In the genomic region with DNA sequence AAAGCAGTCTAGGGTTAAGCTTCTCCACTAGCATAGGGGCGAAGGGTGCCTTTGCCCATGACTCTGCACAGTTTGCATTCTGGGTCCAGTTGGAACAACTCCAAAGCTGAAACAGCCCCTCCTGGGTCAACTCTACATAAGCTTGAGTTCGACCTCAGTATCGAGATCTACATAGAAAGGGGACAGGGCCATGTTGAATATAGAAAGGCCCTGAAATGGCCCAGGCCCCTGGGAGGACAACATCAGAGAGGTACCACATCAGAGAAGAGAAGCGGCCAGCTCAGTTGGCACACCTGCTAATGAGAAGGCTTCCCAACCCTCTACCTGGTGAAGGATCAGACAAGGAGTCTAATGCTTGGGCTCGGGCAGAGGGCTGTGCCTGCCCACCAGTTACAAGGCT, we compare ENCODE assay signal across 12 cellular contexts. TPM values are rescaled to one million over a fixed set of nuclear protein-coding genes. Genes with fewer than 3 reads are reported as not detected.
DNase-seq lines count a peak whose midpoint lies in the region; ATAC-seq lines count a peak whose summit lies in the region.
"Had no signal": no experiment of that assay in that cellular context is flagged by ENCODE, and none has a peak within 500 bp of the region (broad histone marks: within the 10 kb centered on the region; RNA-seq: fewer than 3 reads in every experiment).

No MANE protein-coding gene starts in this region.

- peak overlapping the region; percentile 100 for H3K27ac Mint-ChIP-seq in stimulated activated naive CD8-positive, alpha-beta T cell treated with anti-CD3 and anti-CD28 coated beads, Interleukin-15, Interleukin-2, amounts not matched to agents 100 ng/mL and 50 ng/mL, for 24 hours
- peak overlapping the region; percentile 100 for H3K27ac Mint-ChIP-seq in activated naive CD8-positive, alpha-beta T cell treated with anti-CD3 and anti-CD28 coated beads for 36 hours
- H3K27ac Mint-ChIP-seq in naive B cell: peak overlapping the region in 4 of 6 donors; percentile 15 to 76 (median 56)

- H3K36me3 Mint-ChIP-seq in stimulated activated naive CD8-positive, alpha-beta T cell treated with anti-CD3 and anti-CD28 coated beads, Interleukin-15, Interleukin-2, amounts not matched to agents 100 ng/mL and 50 ng/mL, for 24 hours (ENCODE audit: low read depth): peaks cover 65% of the 10 kb centered on the region
- H3K36me3 Mint-ChIP-seq in activated naive CD8-positive, alpha-beta T cell treated with anti-CD3 and anti-CD28 coated beads for 36 hours: peaks cover 68% of the 10 kb centered on the region
- peaks cover 34% of the 10 kb centered on the region in 2 donors for H3K36me3 Mint-ChIP-seq in naive B cell

- ATAC-seq in stimulated activated naive CD8-positive, alpha-beta T cell treated with anti-CD3 and anti-CD28 coated beads, Interleukin-15, Interleukin-2, amounts not matched to agents 100 U/mL and 50 U/mL, for 24 hours: no peak
- ATAC-seq in naive B cell (ENCODE audit: low read depth in 2 of 2) (no peak), HG03439 (IDR thresholded peaks at IDR 0.05; ENCODE audit: unreplicated experiment) (no peak)

- H3K9me3 Mint-ChIP-seq in stimulated activated naive CD8-positive, alpha-beta T cell treated with anti-CD3 and anti-CD28 coated beads, Interleukin-15, Interleukin-2, amounts not matched to agents 100 ng/mL and 50 ng/mL, for 24 hours: no peaks in the 10 kb centered on the region
- H3K9me3 Mint-ChIP-seq in activated naive CD8-positive, alpha-beta T cell treated with anti-CD3 and anti-CD28 coated beads for 36 hours: no peaks in the 10 kb centered on the region
- no peaks in the 10 kb centered on the region for H3K9me3 Mint-ChIP-seq in naive B cell

- intact Hi-C loops in posterior vena cava (cut with DNase I): no loop called here

- peak overlapping the region; percentile 98 for H3K4me3 Mint-ChIP-seq in stimulated activated naive CD8-positive, alpha-beta T cell treated with anti-CD3 and anti-CD28 coated beads, Interleukin-15, Interleukin-2, amounts not matched to agents 100 ng/mL and 50 ng/mL, for 24 hours
- peak overlapping the region; percentile 100 for H3K4me3 Mint-ChIP-seq in activated naive CD8-positive, alpha-beta T cell treated with anti-CD3 and anti-CD28 coated beads for 36 hours
- peak overlapping the region in 1 of 8 donors; percentile 40 for H3K4me3 Mint-ChIP-seq in naive B cell

- H3K4me1 Mint-ChIP-seq in stimulated activated naive CD8-positive, alpha-beta T cell treated with anti-CD3 and anti-CD28 coated beads, Interleukin-15, Interleukin-2, amounts not matched to agents 100 ng/mL and 50 ng/mL, for 24 hours (ENCODE audit: low read depth): peaks cover 83% of the 10 kb centered on the region
- H3K4me1 Mint-ChIP-seq in activated naive CD8-positive, alpha-beta T cell treated with anti-CD3 and anti-CD28 coated beads for 36 hours: peaks cover 56% of the 10 kb centered on the region
- H3K4me1 Mint-ChIP-seq in naive B cell: peaks cover 62 to 96% (median 93%) of the 10 kb centered on the region in 3 donors

- H3K27me3 Mint-ChIP-seq in stimulated activated naive CD8-positive, alpha-beta T cell treated with anti-CD3 and anti-CD28 coated beads, Interleukin-15, Interleukin-2, amounts not matched to agents 100 ng/mL and 50 ng/mL, for 24 hours: no peaks in the 10 kb centered on the region
- no peaks in the 10 kb centered on the region for H3K27me3 Mint-ChIP-seq in activated naive CD8-positive, alpha-beta T cell treated with anti-CD3 and anti-CD28 coated beads for 36 hours
- no peaks in the 10 kb centered on the region for H3K27me3 Mint-ChIP-seq in naive B cell

- DNase-seq in stimulated activated naive CD8-positive, alpha-beta T cell treated with anti-CD3 and anti-CD28 coated beads, Interleukin-15, Interleukin-2, amounts not matched to agents 100 U/mL and 50 U/mL, for 24 hours: no peak
- no peak for DNase-seq in activated naive CD8-positive, alpha-beta T cell treated with anti-CD3 and anti-CD28 coated beads for 36 hours
- no peak for DNase-seq in naive B cell
- DNase-seq in NCI-H526 treated with DMSO at 0.1 percent for 48 hours (lab: John Stamatoyannopoulos, UW): no peak
- DNase-seq in SKM-1 treated with dmso at 0.1 percent for 144 hours (lab: John Stamatoyannopoulos, UW; ENCODE audit: unreplicated experiment): no peak
- DNase-seq in posterior vena cava (ENCODE audit: low spot score): no peak
- DNase-seq: C1 segment of cervical spinal cord; stimulated activated CD4-positive, alpha-beta T cell treated with anti-CD3 and anti-CD28 coated beads, Interleukin-12 subunit alpha, Interleukin-12 subunit beta, amount 100 ng/mL, for 4 hours had no signal

RNA-seq across cellular contexts. Expression of a gene that starts 1.6 kb away (rescaled TPM):
- total RNA-seq in activated naive CD8-positive, alpha-beta T cell treated with anti-CD3 and anti-CD28 coated beads for 36 hours: 100 to 1,000 TPM; 201 to 203 TPM
- 100 to 1,000 TPM in 2 of 6 donors, 10 to 100 TPM in 4; 60.2 to 124 (median 82.6) TPM for polyA plus RNA-seq in naive B cell (ENCODE audit: low read depth in 6 of 6)
- total RNA-seq in posterior vena cava: 10 to 100 TPM; 10.5 to 15.7 TPM
- polyA plus RNA-seq: neural cell had no signal

RNA-seq across cellular contexts. Expression of a gene that starts 28.7 kb away (rescaled TPM):
- total RNA-seq in activated naive CD8-positive, alpha-beta T cell treated with anti-CD3 and anti-CD28 coated beads for 36 hours: 1 to 10 TPM; 5.1 to 9.2 TPM
- 100 to 1,000 TPM in 4 of 6 donors, 10 to 100 TPM in 2; 42.6 to 239 (median 159) TPM for polyA plus RNA-seq in naive B cell (ENCODE audit: low read depth in 6 of 6)
- 10 to 100 TPM in 1 of 2 donors, 1 to 10 TPM in 1; 7.9 to 23.4 TPM for total RNA-seq in posterior vena cava
- total RNA-seq: chondrocyte had no signal
- polyA plus RNA-seq: neural cell had no signal

RNA-seq across cellular contexts. Expression of a gene that starts 58.8 kb away (rescaled TPM):
- total RNA-seq in activated naive CD8-positive, alpha-beta T cell treated with anti-CD3 and anti-CD28 coated beads for 36 hours: 10 to 100 TPM; 34.8 to 35.9 TPM
- polyA plus RNA-seq in naive B cell (ENCODE audit: low read depth in 6 of 6): 10 to 100 TPM; 52.0 to 76.1 (median 65.8) TPM
- 10 to 100 TPM; 23.5 to 29.2 TPM for total RNA-seq in posterior vena cava

RNA-seq across cellular contexts. Expression of a gene that starts 58.9 kb away (rescaled TPM):
- total RNA-seq in activated naive CD8-positive, alpha-beta T cell treated with anti-CD3 and anti-CD28 coated beads for 36 hours: 10 to 100 TPM; 25.6 to 26.8 TPM
- polyA plus RNA-seq in naive B cell (ENCODE audit: low read depth in 6 of 6): 100 to 1,000 TPM; 266 to 365 (median 332) TPM
- total RNA-seq in posterior vena cava: 10 to 100 TPM; 24.9 to 25.7 TPM

Comparison
In these comparisons a context has a peak if more than half of its experiments do, and no peak if none do; other contexts are left out.
1. RNA of a gene that starts 1.6 kb away (total RNA-seq): 201 to 203 TPM in activated naive CD8-positive, alpha-beta T cell treated with anti-CD3 and anti-CD28 coated beads for 36 hours; 10.5 to 15.7 TPM in posterior vena cava; every median in the first group is over 10 times any median in the second.
2. Peak in every context shown above with its lines, with median percentiles within 50 percentile points of each other: H3K27ac Mint-ChIP-seq.